In genomic region chr4:114815760-114816159, GRCh38 we compare ENCODE assay signal across 8 cellular contexts.
"Had no signal": no experiment of that assay in that cellular context is flagged by ENCODE, and none has a peak within 500 bp of the region (broad histone marks: within the 10 kb centered on the region; RNA-seq: fewer than 3 reads in every experiment).

No MANE protein-coding gene starts in this region.

- H3K9ac ChIP-seq: GM23248 had no signal

- DNase-seq: GM23248, GOT3, H9, HCEC 1CT, IMR-90 had no signal

- H3K9me3 Mint-ChIP-seq: H9 had no signal

- H3K4me3 Mint-ChIP-seq: H9 had no signal

- H3K4me1 Mint-ChIP-seq: H9 had no signal

- H2AFZ ChIP-seq: GM23248 had no signal

- H3K27ac ChIP-seq: GM23248 had no signal

- H3K27ac Mint-ChIP-seq: H9 had no signal

- H3K4me3 ChIP-seq: GM23248, K562 had no signal

- FAIRE-seq: H54, HTR-8/SVneo, K562 had no signal

- ATAC-seq: K562 had no signal
